Comparison of ENCODE assay signal across 12 cellular contexts in genomic region chr4:15691346-15692140, GRCh38. TPM values are rescaled to one million over a fixed set of nuclear protein-coding genes. Genes with fewer than 3 reads are reported as not detected.
DNase-seq lines count a peak whose midpoint lies in the region; ATAC-seq, FAIRE-seq and TF ChIP-seq lines count a peak whose summit lies in the region.
"Had no signal": no experiment of that assay in that cellular context is flagged by ENCODE, and none has a peak within 500 bp of the region (broad histone marks: within the 10 kb centered on the region; RNA-seq: fewer than 3 reads in every experiment).

No MANE protein-coding gene starts in this region.

- H3K27me3 Mint-ChIP-seq in osteocyte (ENCODE audit: unreplicated experiment) = no peaks in the 10 kb centered on the region
- H3K27me3 Mint-ChIP-seq in activated naive CD8-positive, alpha-beta T cell treated with anti-CD3 and anti-CD28 coated beads for 36 hours = no peaks in the 10 kb centered on the region
- H3K27me3 Mint-ChIP-seq in CD4-positive, alpha-beta memory T cell = no peaks in the 10 kb centered on the region

- H3K27ac ChIP-seq in CD4-positive, alpha-beta memory T cell (ENCODE audit: low read depth, low read length) = no peak overlapping the region
- no peak overlapping the region for H3K27ac ChIP-seq in adrenal gland

- TF ChIP-seq CTCF in osteocyte (IDR thresholded peaks at IDR 0.05) = no peak
- no peak for TF ChIP-seq CTCF in adrenal gland (IDR thresholded peaks at IDR 0.05)

- POLR2A ChIA-PET in CD4-positive, alpha-beta memory T cell (lab: Charles Lee; ENCODE audit: partially characterized antibody) = interaction anchor here (1.0 kb wide), 1 partner anchor 10 kb away, joined by 3 read pairs; the partner anchor contains the start of gene FAM200B

- 49 to 67% (median 58%) methylated on average over 3 of the region's 3 CpGs for WGBS in adrenal gland, 4 donors

- no peak for ATAC-seq in GM21367 (IDR thresholded peaks at IDR 0.05; ENCODE audit: unreplicated experiment)

- peaks cover 14% of the 10 kb centered on the region for H3K36me3 Mint-ChIP-seq in osteocyte (ENCODE audit: unreplicated experiment)
- H3K36me3 Mint-ChIP-seq in activated naive CD8-positive, alpha-beta T cell treated with anti-CD3 and anti-CD28 coated beads for 36 hours = peaks cover 6% of the 10 kb centered on the region
- peaks cover 20 to 22% of the 10 kb centered on the region in 2 donors for H3K36me3 Mint-ChIP-seq in CD4-positive, alpha-beta memory T cell

- DNase-seq in ELR (ENCODE audit: low read depth) = peak; percentile 93
- DNase-seq in RCC 7860 (ENCODE audit: low spot score) = peak; percentile 37
- peak; percentile 52 for DNase-seq in fibroblast of peridontal ligament (ENCODE audit: extremely low read depth)
- no peak for DNase-seq in osteocyte (ENCODE audit: extremely low spot score, unreplicated experiment)
- DNase-seq in activated naive CD8-positive, alpha-beta T cell treated with anti-CD3 and anti-CD28 coated beads for 36 hours = no peak
- DNase-seq in CD4-positive, alpha-beta memory T cell = no peak
- no peak for DNase-seq in adrenal gland
- DNase-seq: activated effector memory CD4-positive, alpha-beta T cell treated with Interleukin-2 at 50 U/mL for 16 hours; NCI-H1092 treated with DMSO at 0.1 percent for 48 hours had no signal

- no peaks in the 10 kb centered on the region for H3K4me1 ChIP-seq in CD4-positive, alpha-beta memory T cell (ENCODE audit: insufficient read depth, low read length)
- peaks cover 0 to 17% of the 10 kb centered on the region in 2 donors for H3K4me1 ChIP-seq in adrenal gland (replicated peaks in 1 of 2)

- TF ChIP-seq POLR2A in adrenal gland (IDR thresholded peaks at IDR 0.05) = no peak

- H3K36me3 ChIP-seq in CD4-positive, alpha-beta memory T cell (ENCODE audit: insufficient read depth, low read length) = no peaks in the 10 kb centered on the region
- H3K36me3 ChIP-seq in adrenal gland (replicated peaks in 1 of 2) = peaks cover 0 to under 1% of the 10 kb centered on the region in 2 donors

- intact Hi-C loops in CD4-positive, alpha-beta memory T cell (cut with micrococcal nuclease) = no loop called here
- intact Hi-C loops in adrenal gland (cut with DNase I) = no loop called here

- no peaks in the 10 kb centered on the region for H3K9me3 ChIP-seq in CD4-positive, alpha-beta memory T cell (ENCODE audit: control insufficient read depth in 1 of 2, low read length in 2 of 2)
- no peaks in the 10 kb centered on the region for H3K9me3 ChIP-seq in adrenal gland (replicated peaks in 1 of 3)
- H3K9me3 ChIP-seq: HAP-1 had no signal

- H3K9me3 Mint-ChIP-seq in osteocyte (ENCODE audit: unreplicated experiment) = no peaks in the 10 kb centered on the region
- H3K9me3 Mint-ChIP-seq in activated naive CD8-positive, alpha-beta T cell treated with anti-CD3 and anti-CD28 coated beads for 36 hours = no peaks in the 10 kb centered on the region
- no peaks in the 10 kb centered on the region for H3K9me3 Mint-ChIP-seq in CD4-positive, alpha-beta memory T cell

- FAIRE-seq in RCC 7860 (lab: Jason Lieb, UNC) = no peak

- no peaks in the 10 kb centered on the region for H3K27me3 ChIP-seq in CD4-positive, alpha-beta memory T cell (ENCODE audit: insufficient read depth, low read length)
- H3K27me3 ChIP-seq in adrenal gland = no peaks in the 10 kb centered on the region

- H3K4me3 ChIP-seq in CD4-positive, alpha-beta memory T cell (ENCODE audit: low read length in 2 of 2) = no peak overlapping the region
- H3K4me3 ChIP-seq in adrenal gland = no peak overlapping the region
- H3K4me3 ChIP-seq: HAP-1, SK-N-MC had no signal

- H3K4me1 Mint-ChIP-seq in osteocyte (ENCODE audit: unreplicated experiment) = peaks cover 65% of the 10 kb centered on the region
- H3K4me1 Mint-ChIP-seq in activated naive CD8-positive, alpha-beta T cell treated with anti-CD3 and anti-CD28 coated beads for 36 hours = no peaks in the 10 kb centered on the region
- H3K4me1 Mint-ChIP-seq in CD4-positive, alpha-beta memory T cell = no peaks in the 10 kb centered on the region

- CTCF ChIA-PET in CD4-positive, alpha-beta memory T cell (lab: Charles Lee; ENCODE audit: partially characterized antibody) = no interaction called here

- peak overlapping the region; percentile 87 for H3K27ac Mint-ChIP-seq in osteocyte (ENCODE audit: unreplicated experiment)
- no peak overlapping the region for H3K27ac Mint-ChIP-seq in activated naive CD8-positive, alpha-beta T cell treated with anti-CD3 and anti-CD28 coated beads for 36 hours
- no peak overlapping the region for H3K27ac Mint-ChIP-seq in CD4-positive, alpha-beta memory T cell

- H3K4me3 Mint-ChIP-seq in osteocyte (ENCODE audit: unreplicated experiment) = no peak overlapping the region
- no peak overlapping the region for H3K4me3 Mint-ChIP-seq in activated naive CD8-positive, alpha-beta T cell treated with anti-CD3 and anti-CD28 coated beads for 36 hours
- H3K4me3 Mint-ChIP-seq in CD4-positive, alpha-beta memory T cell = no peak overlapping the region

RNA-seq across cellular contexts. Expression of gene FAM200B, which starts 9.9 kb away (rescaled TPM):
- total RNA-seq in osteocyte = 43.8 and 45.0 TPM in 2 replicates
- 10 to 100 TPM; 13.1 to 15.0 TPM for total RNA-seq in activated naive CD8-positive, alpha-beta T cell treated with anti-CD3 and anti-CD28 coated beads for 36 hours
- 10 to 100 TPM; 35.5 to 37.4 TPM for total RNA-seq in CD4-positive, alpha-beta memory T cell
- polyA plus RNA-seq in CD4-positive, alpha-beta memory T cell = 10 to 100 TPM; 70.9 to 86.8 TPM
- 10 to 100 TPM; 32.0 to 90.3 (median 61.4) TPM for total RNA-seq in adrenal gland
- 10 to 100 TPM; 52.0 to 68.6 (median 68.6) TPM for polyA plus RNA-seq in adrenal gland

RNA-seq across cellular contexts. Expression of gene BST1, which starts 11.3 kb away (rescaled TPM):
- total RNA-seq in osteocyte (0.26 and 0.54 TPM in 2 replicates), adrenal gland (10 to 100 TPM in 1 of 8 donors, 1 to 10 TPM in 7; 3.0 to 10.3 (median 5.1) TPM)
- total RNA-seq in activated naive CD8-positive, alpha-beta T cell treated with anti-CD3 and anti-CD28 coated beads for 36 hours = under 1 TPM; 0.38 to 0.54 TPM
- under 1 TPM; 0.44 to 0.75 TPM for total RNA-seq in CD4-positive, alpha-beta memory T cell
- under 1 TPM in 1 of 2 donors, not detected in 1; 0.53 TPM for polyA plus RNA-seq in CD4-positive, alpha-beta memory T cell
- 1 to 10 TPM; 2.3 to 3.2 (median 2.7) TPM for polyA plus RNA-seq in adrenal gland

RNA-seq across cellular contexts. Expression of gene FBXL5, which starts 36.4 kb away (rescaled TPM):
- 54.0 and 54.9 TPM in 2 replicates for total RNA-seq in osteocyte
- 10 to 100 TPM; 30.3 to 31.0 TPM for total RNA-seq in activated naive CD8-positive, alpha-beta T cell treated with anti-CD3 and anti-CD28 coated beads for 36 hours
- 10 to 100 TPM; 62.2 to 62.8 TPM for total RNA-seq in CD4-positive, alpha-beta memory T cell
- polyA plus RNA-seq in CD4-positive, alpha-beta memory T cell = 100 to 1,000 TPM in 1 of 2 donors, 10 to 100 TPM in 1; 88.5 to 203 TPM
- total RNA-seq in adrenal gland = 100 to 1,000 TPM in 5 of 8 donors, 10 to 100 TPM in 3; 73.9 to 141 (median 113) TPM
- 100 to 1,000 TPM in 1 of 3 donors, 10 to 100 TPM in 2; 42.8 to 159 (median 50.9) TPM for polyA plus RNA-seq in adrenal gland

Comparison
In these comparisons a context has a peak if more than half of its experiments do, and no peak if none do; other contexts are left out.
1. DNase-seq: peak in ELR (single experiment), RCC 7860 (single experiment) and fibroblast of peridontal ligament (single experiment); none in osteocyte (single experiment), activated naive CD8-positive, alpha-beta T cell treated with anti-CD3 and anti-CD28 coated beads for 36 hours (single experiment), CD4-positive, alpha-beta memory T cell (0 of 5) and adrenal gland (0 of 7).